24 cellular contexts compared by ENCODE assay signal in genomic region chr6:42436825-42437224, GRCh38.
"Had no signal": no experiment of that assay in that cellular context is flagged by ENCODE, and none has a peak within 500 bp of the region (broad histone marks: within the 10 kb centered on the region; RNA-seq: fewer than 3 reads in every experiment).

No MANE protein-coding gene starts in this region.

- H3K27me3 Mint-ChIP-seq: activated CD4-positive, alpha-beta memory T cell treated with anti-CD3 and anti-CD28 coated beads, Interleukin-2, amount 10 ng/mL, durations not matched to agents 7 days and 5 days; activated CD4-positive, alpha-beta T cell treated with anti-CD3 and anti-CD28 coated beads, Interleukin-2, amount 10 ng/mL, durations not matched to agents 24 days and 14 days; activated CD8-positive, alpha-beta memory T cell treated with anti-CD3 and anti-CD28 coated beads, Interleukin-2, amount 10 ng/mL, durations not matched to agents 7 days and 5 days; activated T-helper 17 cell treated with anti-CD3 and anti-CD28 coated beads, Interleukin-2, amount 50 U/mL, for 72 hours; memory B cell; T-helper 17 cell had no signal

- H3K4me1 Mint-ChIP-seq: memory B cell had no signal

- H3K27me3 ChIP-seq: dorsolateral prefrontal cortex, heart left ventricle, pancreas, stomach, suprapubic skin, transverse colon, uterus had no signal

- H3K27ac ChIP-seq: dorsolateral prefrontal cortex, heart left ventricle, pancreas, psoas muscle, suprapubic skin, transverse colon, uterus had no signal

- H3K9me3 ChIP-seq: pancreas, psoas muscle, suprapubic skin, uterus had no signal

- ATAC-seq: activated CD4-positive, CD25-positive, alpha-beta regulatory T cell treated with anti-CD3 and anti-CD28 coated beads, Interleukin-2, amount 50 U/mL, for 24 hours; activated CD8-positive, alpha-beta memory T cell treated with anti-CD3 and anti-CD28 coated beads, Interleukin-2, amount 10 ng/mL, durations not matched to agents 7 days and 5 days; activated naive CD4-positive, alpha-beta T cell treated with anti-CD3 and anti-CD28 coated beads, Interleukin-2, amount 50 U/mL, for 72 hours; activated T-helper 17 cell treated with anti-CD3 and anti-CD28 coated beads, Interleukin-2, amount 50 U/mL, for 72 hours; heart left ventricle; left colon; pancreas; psoas muscle; right cardiac atrium; T-helper 17 cell had no signal

- H3K27ac Mint-ChIP-seq: activated CD4-positive, alpha-beta memory T cell treated with anti-CD3 and anti-CD28 coated beads, Interleukin-2, amount 10 ng/mL, durations not matched to agents 7 days and 5 days; activated CD4-positive, alpha-beta T cell treated with anti-CD3 and anti-CD28 coated beads, Interleukin-2, amount 10 ng/mL, durations not matched to agents 24 days and 14 days; activated CD8-positive, alpha-beta memory T cell treated with anti-CD3 and anti-CD28 coated beads, Interleukin-2, amount 10 ng/mL, durations not matched to agents 7 days and 5 days; activated naive CD4-positive, alpha-beta T cell treated with anti-CD3 and anti-CD28 coated beads, Interleukin-2, amount 50 U/mL, for 72 hours; activated T-helper 17 cell treated with anti-CD3 and anti-CD28 coated beads, Interleukin-2, amount 50 U/mL, for 72 hours; memory B cell; nephron progenitor cell; T-helper 17 cell had no signal

- H3K4me3 Mint-ChIP-seq: activated CD4-positive, alpha-beta memory T cell treated with anti-CD3 and anti-CD28 coated beads, Interleukin-2, amount 10 ng/mL, durations not matched to agents 7 days and 5 days; activated CD4-positive, alpha-beta T cell treated with anti-CD3 and anti-CD28 coated beads, Interleukin-2, amount 10 ng/mL, durations not matched to agents 24 days and 14 days; activated CD8-positive, alpha-beta memory T cell treated with anti-CD3 and anti-CD28 coated beads, Interleukin-2, amount 10 ng/mL, durations not matched to agents 7 days and 5 days; activated T-helper 17 cell treated with anti-CD3 and anti-CD28 coated beads, Interleukin-2, amount 50 U/mL, for 72 hours; memory B cell; nephron progenitor cell; T-helper 17 cell had no signal

- H3K36me3 ChIP-seq: pancreas, suprapubic skin, transverse colon, uterus had no signal

- DNase-seq: activated CD4-positive, alpha-beta memory T cell treated with anti-CD3 and anti-CD28 coated beads, Interleukin-2, amount 10 ng/mL, durations not matched to agents 7 days and 5 days; activated CD4-positive, alpha-beta T cell treated with anti-CD3 and anti-CD28 coated beads, Interleukin-2, amount 10 ng/mL, durations not matched to agents 24 days and 14 days; activated CD8-positive, alpha-beta memory T cell treated with anti-CD3 and anti-CD28 coated beads, Interleukin-2, amount 10 ng/mL, durations not matched to agents 7 days and 5 days; aorta; central memory CD4-positive, alpha-beta T cell; dorsolateral prefrontal cortex; heart left ventricle; islet precursor cell; left colon; nephron progenitor cell; pancreas; psoas muscle; right cardiac atrium; stimulated activated CD4-positive, alpha-beta T cell treated with anti-CD3 and anti-CD28 coated beads, Interleukin-12 subunit alpha, Interleukin-12 subunit beta, amount 100 ng/mL, for 4 hours; stimulated activated CD4-positive, alpha-beta T cell treated with anti-CD3 and anti-CD28 coated beads, Interleukin-4, amount 100 ng/mL, for 4 hours; stomach; T-helper 17 cell; transverse colon; uterus had no signal

- H3K4me3 ChIP-seq: dorsolateral prefrontal cortex, heart left ventricle, pancreas, psoas muscle, stomach, suprapubic skin, transverse colon, uterus had no signal

- H3K4me1 ChIP-seq: uterus had no signal
